17 cellular contexts compared by ENCODE assay signal in genomic region chr20:57794600-57795346, GRCh38.
A peak's percentile ranks its signal among the peaks of the same experiment; 100 is the strongest.
DNase-seq lines count a peak whose midpoint lies in the region; ATAC-seq, FAIRE-seq and TF ChIP-seq lines count a peak whose summit lies in the region.
"Had no signal": no experiment of that assay in that cellular context is flagged by ENCODE, and none has a peak within 500 bp of the region (broad histone marks: within the 10 kb centered on the region; RNA-seq: fewer than 3 reads in every experiment).

No MANE protein-coding gene starts in this region.

- TF ChIP-seq CTCF in nephron (IDR thresholded peaks at IDR 0.05; ENCODE audit: unreplicated experiment in 3 of 3) (no peak), adrenal gland (IDR thresholded peaks at IDR 0.05) (no peak)

- no peak overlapping the region for H3K4me3 Mint-ChIP-seq in nephron
- H3K4me3 Mint-ChIP-seq: activated CD4-positive, alpha-beta memory T cell treated with anti-CD3 and anti-CD28 coated beads, Interleukin-2, amount 10 ng/mL, durations not matched to agents 7 days and 5 days had no signal

- ATAC-seq in GM18511 (IDR thresholded peaks at IDR 0.05; ENCODE audit: unreplicated experiment) (no peak), HG02759 (IDR thresholded peaks at IDR 0.05; ENCODE audit: unreplicated experiment) (no peak)
- ATAC-seq: K562 had no signal

- H3K9me3 ChIP-seq in adrenal gland (replicated peaks in 1 of 3): no peaks in the 10 kb centered on the region
- H3K9me3 ChIP-seq: BE2C, thoracic aorta had no signal

- peak overlapping the region in 2 of 3 experiments; percentile 6 to 45 for H3K27ac Mint-ChIP-seq in nephron
- H3K27ac Mint-ChIP-seq: activated CD4-positive, alpha-beta memory T cell treated with anti-CD3 and anti-CD28 coated beads, Interleukin-2, amount 10 ng/mL, durations not matched to agents 7 days and 5 days; progenitor cell of endocrine pancreas had no signal

- TF ChIP-seq POLR2A in adrenal gland (IDR thresholded peaks at IDR 0.05): no peak

- H3K27me3 Mint-ChIP-seq in nephron (ENCODE audit: low read depth): peaks cover 7% of the 10 kb centered on the region

- H3K36me3 Mint-ChIP-seq in nephron (ENCODE audit: low read depth): no peaks in the 10 kb centered on the region

- intact Hi-C loops in adrenal gland (cut with DNase I): no loop called here

- no peaks in the 10 kb centered on the region for H3K9me3 Mint-ChIP-seq in nephron

- WGBS in adrenal gland, 4 donors: 78 to 87% (median 84%) methylated on average over 15 to 21 of the region's 21 CpGs

- H3K4me3 ChIP-seq in adrenal gland: no peak overlapping the region
- H3K4me3 ChIP-seq: K562, thoracic aorta had no signal

- no peaks in the 10 kb centered on the region for H3K4me1 ChIP-seq in adrenal gland (replicated peaks in 1 of 2)

- DNase-seq in COR-L47 (lab: John Stamatoyannopoulos, UW) (peak; percentile 54), HTR-8/SVneo (ENCODE audit: insufficient read length, low spot score) (peak; percentile 64), T1000 (lab: John Stamatoyannopoulos, UW) (peak; percentile 81), adrenal gland (no peak), NCI-H1436 (lab: John Stamatoyannopoulos, UW) (no peak)
- DNase-seq: activated CD4-positive, alpha-beta memory T cell treated with anti-CD3 and anti-CD28 coated beads, Interleukin-2, amount 10 ng/mL, durations not matched to agents 7 days and 5 days; BE2C; effector CD4-positive, alpha-beta T cell; midbrain; NCI-H1930 had no signal

- H3K27ac ChIP-seq in adrenal gland: no peak overlapping the region
- H3K27ac ChIP-seq: brain microvascular endothelial cell, thoracic aorta had no signal

- H3K36me3 ChIP-seq in adrenal gland (replicated peaks in 1 of 2): no peaks in the 10 kb centered on the region
- H3K36me3 ChIP-seq: BE2C, brain microvascular endothelial cell, thoracic aorta had no signal

- no peaks in the 10 kb centered on the region for H3K27me3 ChIP-seq in adrenal gland
- H3K27me3 ChIP-seq: BE2C, brain microvascular endothelial cell had no signal

- no peak for FAIRE-seq in HTR-8/SVneo (lab: Jason Lieb, UNC)
- FAIRE-seq: K562 had no signal

- H3K4me1 Mint-ChIP-seq in nephron: peaks cover 42% of the 10 kb centered on the region
- H3K4me1 Mint-ChIP-seq: activated CD4-positive, alpha-beta memory T cell treated with anti-CD3 and anti-CD28 coated beads, Interleukin-2, amount 10 ng/mL, durations not matched to agents 7 days and 5 days had no signal

Comparison
In these comparisons a context has a peak if more than half of its experiments do, and no peak if none do; other contexts are left out.
1. DNase-seq: peak in COR-L47 (single experiment), HTR-8/SVneo (single experiment) and T1000 (single experiment); none in adrenal gland (0 of 7) and NCI-H1436 (single experiment).